Comparison of ENCODE assay signal across 8 cellular contexts in genomic region chr20:57654363-57654997, GRCh38. TPM values are rescaled to one million over a fixed set of nuclear protein-coding genes. Genes with fewer than 3 reads are reported as not detected.
A peak's percentile ranks its signal among the peaks of the same experiment; 100 is the strongest.
DNase-seq lines count a peak whose midpoint lies in the region; ATAC-seq and TF ChIP-seq lines count a peak whose summit lies in the region.

No MANE protein-coding gene starts in this region.

- no peak overlapping the region for H3K9ac ChIP-seq in neural progenitor cell

- intact Hi-C loops in OCI-LY7 (cut with micrococcal nuclease; ENCODE audit: unreplicated experiment) = loop anchor here (1.0 to 5.0 kb wide), 7 partner anchors 24 to 555 kb away; partner anchors contain the start of gene PMEPA1
- intact Hi-C loops in activated T-helper 1 cell treated with anti-CD3 and anti-CD28 coated beads, Interleukin-12 subunit alpha, Interleukin-12 subunit beta, Interleukin-2, Interleukin-4 antibody, amounts not matched to agents 30 ng/mL and 10 ng/mL and 1 ng/mL, durations not matched to agents 14 hours and 24 hours and 36 hours (cut with micrococcal nuclease) = loop anchor here (1.0 kb wide), 3 partner anchors 57 to 555 kb away; no protein-coding TSS in a partner anchor

- no peak for TF ChIP-seq POLR2A in tibial nerve (IDR thresholded peaks at IDR 0.05)

- CTCF ChIA-PET in OCI-LY7 (lab: Charles Lee; ENCODE audit: unreplicated experiment) = interaction anchor here (0.6 to 1.4 kb wide), 2 partner anchors 27 to 41 kb away, joined by 5 read pairs; no protein-coding TSS in a partner anchor

- no peaks in the 10 kb centered on the region for H4K20me1 ChIP-seq in OCI-LY7 (ENCODE audit: insufficient read depth, low read length)
- H4K20me1 ChIP-seq in neural progenitor cell (ENCODE audit: low read depth) = no peaks in the 10 kb centered on the region

- peak in 1 of 2 donors; percentile 30 for TF ChIP-seq EP300 in tibial nerve (IDR thresholded peaks at IDR 0.05)

- no peaks in the 10 kb centered on the region for H3F3A ChIP-seq in neural progenitor cell (ENCODE audit: low read depth)

- H3K36me3 ChIP-seq in OCI-LY7 (ENCODE audit: insufficient read depth, low read length) (peaks cover 4% of the 10 kb centered on the region; the same call in 1 of the 2 replicates), neural progenitor cell (no peaks in the 10 kb centered on the region), tibial nerve (peaks cover 2 to 77% (median 9%) of the 10 kb centered on the region in 3 donors)

- peak; percentile 58 for ATAC-seq in HG03108 (IDR thresholded peaks at IDR 0.05; ENCODE audit: unreplicated experiment)

- H3K27ac Mint-ChIP-seq in activated T-helper 1 cell treated with anti-CD3 and anti-CD28 coated beads, Interleukin-12 subunit alpha, Interleukin-12 subunit beta, Interleukin-2, Interleukin-4 antibody, amounts not matched to agents 30 ng/mL and 10 ng/mL and 1 ng/mL, durations not matched to agents 14 hours and 24 hours and 36 hours = no peak overlapping the region
- no peak overlapping the region for H3K27ac Mint-ChIP-seq in neural progenitor cell

- WGBS in tibial nerve, 2 donors = 33 to 39% methylated on average over 12 of the region's 12 CpGs

- H3K27me3 Mint-ChIP-seq in activated T-helper 1 cell treated with anti-CD3 and anti-CD28 coated beads, Interleukin-12 subunit alpha, Interleukin-12 subunit beta, Interleukin-2, Interleukin-4 antibody, amounts not matched to agents 30 ng/mL and 10 ng/mL and 1 ng/mL, durations not matched to agents 14 hours and 24 hours and 36 hours (ENCODE audit: insufficient read depth) = peaks cover 2% of the 10 kb centered on the region
- peaks cover 10% of the 10 kb centered on the region for H3K27me3 Mint-ChIP-seq in neural progenitor cell (ENCODE audit: insufficient read depth, low read depth)

- no peak overlapping the region for H3K4me2 ChIP-seq in OCI-LY7 (ENCODE audit: low read length)
- H3K4me2 ChIP-seq in neural progenitor cell = no peak overlapping the region

- no TSS peak for BruUV-seq in OCI-LY7 (replicated peaks; lab: Mats Ljungman, UMichigan)

- H3K4me1 ChIP-seq in OCI-LY7 (ENCODE audit: insufficient read depth, low read length, poor library complexity, severe bottlenecking) (peaks cover 14% of the 10 kb centered on the region), neural progenitor cell (no peaks in the 10 kb centered on the region), tibial nerve (peaks cover 0 to 13% (median 0%) of the 10 kb centered on the region in 4 donors)

- no peaks in the 10 kb centered on the region for H3K9me2 ChIP-seq in OCI-LY7 (ENCODE audit: insufficient read depth, low read length)

- TF ChIP-seq CTCF in OCI-LY7 (conservative IDR thresholded peaks at IDR 0.05; ENCODE audit: low read length) (peak; percentile 96), foreskin fibroblast (IDR thresholded peaks at IDR 0.05; ENCODE audit: low read depth, low read length) (peak; percentile 89), neural progenitor cell (IDR thresholded peaks at IDR 0.05) (peak; percentile 90), tibial nerve (IDR thresholded peaks at IDR 0.05) (peak; percentile 82 to 95 (median 86))

- H3K79me2 ChIP-seq in OCI-LY7 (ENCODE audit: insufficient read depth, low read depth, low read length) = no peaks in the 10 kb centered on the region
- no peaks in the 10 kb centered on the region for H3K79me2 ChIP-seq in neural progenitor cell (ENCODE audit: low read depth)

- H3K4me3 ChIP-seq in OCI-LY7 (ENCODE audit: low read depth, low read length, poor library complexity, severe bottlenecking) = no peak overlapping the region
- H3K4me3 ChIP-seq in foreskin fibroblast (ENCODE audit: low read depth in 1 of 2, low read length in 2 of 2) = no peak overlapping the region
- no peak overlapping the region for H3K4me3 ChIP-seq in neural progenitor cell
- no peak overlapping the region for H3K4me3 ChIP-seq in tibial nerve

- no peaks in the 10 kb centered on the region for H3K27me3 ChIP-seq in neural progenitor cell
- no peaks in the 10 kb centered on the region for H3K27me3 ChIP-seq in tibial nerve

- peaks cover 8% of the 10 kb centered on the region for H3K4me1 Mint-ChIP-seq in activated T-helper 1 cell treated with anti-CD3 and anti-CD28 coated beads, Interleukin-12 subunit alpha, Interleukin-12 subunit beta, Interleukin-2, Interleukin-4 antibody, amounts not matched to agents 30 ng/mL and 10 ng/mL and 1 ng/mL, durations not matched to agents 14 hours and 24 hours and 36 hours (ENCODE audit: low read depth)
- peaks cover 5% of the 10 kb centered on the region for H3K4me1 Mint-ChIP-seq in neural progenitor cell

- no peak overlapping the region for H2AFZ ChIP-seq in OCI-LY7 (ENCODE audit: low read length)
- peak overlapping the region; percentile 56 for H2AFZ ChIP-seq in neural progenitor cell (replicated peaks)

- no peaks in the 10 kb centered on the region for H3K9me3 Mint-ChIP-seq in activated T-helper 1 cell treated with anti-CD3 and anti-CD28 coated beads, Interleukin-12 subunit alpha, Interleukin-12 subunit beta, Interleukin-2, Interleukin-4 antibody, amounts not matched to agents 30 ng/mL and 10 ng/mL and 1 ng/mL, durations not matched to agents 14 hours and 24 hours and 36 hours
- H3K9me3 Mint-ChIP-seq in neural progenitor cell = no peaks in the 10 kb centered on the region

- no peaks in the 10 kb centered on the region for H3K9me3 ChIP-seq in OCI-LY7 (ENCODE audit: low read length)
- no peaks in the 10 kb centered on the region for H3K9me3 ChIP-seq in neural progenitor cell (ENCODE audit: low read depth)
- H3K9me3 ChIP-seq in tibial nerve = no peaks in the 10 kb centered on the region

- no peak overlapping the region for H3K4me3 Mint-ChIP-seq in activated T-helper 1 cell treated with anti-CD3 and anti-CD28 coated beads, Interleukin-12 subunit alpha, Interleukin-12 subunit beta, Interleukin-2, Interleukin-4 antibody, amounts not matched to agents 30 ng/mL and 10 ng/mL and 1 ng/mL, durations not matched to agents 14 hours and 24 hours and 36 hours
- H3K4me3 Mint-ChIP-seq in neural progenitor cell = no peak overlapping the region

- peak; percentile 55 for DNase-seq in NCI-H2196 (lab: John Stamatoyannopoulos, UW; ENCODE audit: unreplicated experiment)
- DNase-seq in NCI-H2196 treated with DMSO at 0.1 percent for 48 hours (lab: John Stamatoyannopoulos, UW; ENCODE audit: unreplicated experiment) = no peak
- peak; percentile 78 for DNase-seq in OCI-LY7 (ENCODE audit: low spot score)
- DNase-seq in activated T-helper 1 cell treated with anti-CD3 and anti-CD28 coated beads, Interleukin-12 subunit alpha, Interleukin-12 subunit beta, Interleukin-2, Interleukin-4 antibody, amounts not matched to agents 30 ng/mL and 10 ng/mL and 1 ng/mL, durations not matched to agents 14 hours and 24 hours and 36 hours (ENCODE audit: low spot score) = peak; percentile 23
- peak; percentile 38 to 77 for DNase-seq in foreskin fibroblast
- peak; percentile 79 for DNase-seq in neural progenitor cell (ENCODE audit: low spot score)
- peak in 1 of 2 donors; percentile 60 for DNase-seq in tibial nerve (ENCODE audit: low spot score in 2 of 2)

- H3K27ac ChIP-seq in OCI-LY7 (ENCODE audit: low read depth, low read length, poor library complexity, severe bottlenecking) (no peak overlapping the region), neural progenitor cell (no peak overlapping the region), tibial nerve (peak overlapping the region in 1 of 4 donors; percentile 29)

- H3K36me3 Mint-ChIP-seq in activated T-helper 1 cell treated with anti-CD3 and anti-CD28 coated beads, Interleukin-12 subunit alpha, Interleukin-12 subunit beta, Interleukin-2, Interleukin-4 antibody, amounts not matched to agents 30 ng/mL and 10 ng/mL and 1 ng/mL, durations not matched to agents 14 hours and 24 hours and 36 hours (ENCODE audit: low read depth) = no peaks in the 10 kb centered on the region
- peaks cover 3% of the 10 kb centered on the region for H3K36me3 Mint-ChIP-seq in neural progenitor cell

- POLR2A ChIA-PET in OCI-LY7 (lab: Charles Lee) = interaction anchor here (0.6 to 1.1 kb wide), 3 partner anchors 28 to 32 kb away, joined by 3 to 8 read pairs (median 4); no protein-coding TSS in a partner anchor

RNA-seq across cellular contexts. Expression of gene ZBP1, which starts 34.3 kb away (rescaled TPM):
- total RNA-seq in OCI-LY7 (2014; rRNA removed; shearing (Covaris generic)) = 1.7 and 3.7 TPM in 2 replicates
- 1.5 and 2.0 TPM in 2 replicates for total RNA-seq in OCI-LY7 (2022)
- total RNA-seq in activated T-helper 1 cell treated with anti-CD3 and anti-CD28 coated beads, Interleukin-12 subunit alpha, Interleukin-12 subunit beta, Interleukin-2, Interleukin-4 antibody, amounts not matched to agents 30 ng/mL and 10 ng/mL and 1 ng/mL, durations not matched to agents 14 hours and 24 hours and 36 hours = 0.15 and 0.41 TPM in 2 replicates
- not detected in 2 replicates for total RNA-seq in neural progenitor cell (ENCODE audit: low replicate concordance)
- 1 to 10 TPM in 1 of 4 donors, under 1 TPM in 1, not detected in 2; 0.78 to 3.6 TPM for total RNA-seq in tibial nerve

RNA-seq across cellular contexts. Expression of gene PMEPA1, which starts 55.3 kb away (rescaled TPM):
- total RNA-seq in OCI-LY7 (2014; rRNA removed; shearing (Covaris generic)) = 1.4 and 1.8 TPM in 2 replicates
- 3.7 and 4.3 TPM in 2 replicates for total RNA-seq in OCI-LY7 (2022)
- total RNA-seq in activated T-helper 1 cell treated with anti-CD3 and anti-CD28 coated beads, Interleukin-12 subunit alpha, Interleukin-12 subunit beta, Interleukin-2, Interleukin-4 antibody, amounts not matched to agents 30 ng/mL and 10 ng/mL and 1 ng/mL, durations not matched to agents 14 hours and 24 hours and 36 hours = 0.57 and 0.66 TPM in 2 replicates
- total RNA-seq in neural progenitor cell (ENCODE audit: low replicate concordance) = 0.03 and 1.7 TPM in 2 replicates
- total RNA-seq in tibial nerve = 10 to 100 TPM; 10.2 to 33.6 (median 18.3) TPM
